ENCODE assay signal across 28 cellular contexts in genomic region chrX:116277391-116277790, GRCh38.
"Had no signal": no experiment of that assay in that cellular context is flagged by ENCODE, and none has a peak within 500 bp of the region (broad histone marks: within the 10 kb centered on the region; RNA-seq: fewer than 3 reads in every experiment).

No MANE protein-coding gene starts in this region.

- H3K27me3 Mint-ChIP-seq: activated naive CD8-positive, alpha-beta T cell treated with anti-CD3 and anti-CD28 coated beads for 36 hours; naive thymus-derived CD4-positive, alpha-beta T cell had no signal

- H3K36me3 ChIP-seq: adrenal gland, gastroesophageal sphincter, neural progenitor cell, right lobe of liver, upper lobe of right lung had no signal

- ATAC-seq: body of pancreas; gastroesophageal sphincter; left cardiac atrium; naive thymus-derived CD4-positive, alpha-beta T cell; right lobe of liver; stimulated activated naive CD8-positive, alpha-beta T cell treated with anti-CD3 and anti-CD28 coated beads, Interleukin-15, Interleukin-2, amounts not matched to agents 100 U/mL and 50 U/mL, for 24 hours; upper lobe of right lung had no signal

- H3K4me1 Mint-ChIP-seq: activated naive CD8-positive, alpha-beta T cell treated with anti-CD3 and anti-CD28 coated beads for 36 hours; naive thymus-derived CD4-positive, alpha-beta T cell; neural progenitor cell had no signal

- H3K9me3 Mint-ChIP-seq: activated naive CD4-positive, alpha-beta T cell treated with anti-CD3 and anti-CD28 coated beads for 36 hours; activated naive CD8-positive, alpha-beta T cell treated with anti-CD3 and anti-CD28 coated beads for 36 hours; neural progenitor cell had no signal

- H3K4me2 ChIP-seq: neural progenitor cell had no signal

- H3K27ac ChIP-seq: adrenal gland, body of pancreas, coronary artery, dorsolateral prefrontal cortex, gastroesophageal sphincter, neural progenitor cell, right lobe of liver, upper lobe of right lung, VCaP had no signal

- DNase-seq: activated CD4-positive, alpha-beta T cell treated with anti-CD3 and anti-CD28 coated beads for 4 hours; activated CD4-positive, alpha-beta T cell treated with anti-CD3 and anti-CD28 coated beads, Interleukin-2, amount 50 U/mL, for 4 hours; activated effector memory CD4-positive, alpha-beta T cell treated with anti-CD3 and anti-CD28 coated beads, Interleukin-2, amount 50 U/mL, for 16 hours; activated naive CD4-positive, alpha-beta T cell treated with anti-CD3 and anti-CD28 coated beads for 36 hours; activated naive CD8-positive, alpha-beta T cell treated with anti-CD3 and anti-CD28 coated beads for 36 hours; activated T-cell treated with anti-CD3 and anti-CD28 coated beads for 4 hours; adrenal gland; aorta; body of pancreas; dorsolateral prefrontal cortex; effector memory CD4-positive, alpha-beta T cell; hippocampal formation; left cardiac atrium; midbrain; naive thymus-derived CD4-positive, alpha-beta T cell; occipital lobe; posterior cingulate gyrus; right lobe of liver; stimulated activated CD4-positive, alpha-beta T cell treated with anti-CD3 and anti-CD28 coated beads, Interleukin-12 subunit alpha, Interleukin-12 subunit beta, amount 100 ng/mL, for 4 hours; stimulated activated CD4-positive, alpha-beta T cell treated with anti-CD3 and anti-CD28 coated beads, Interleukin-4, amount 100 ng/mL, for 1 hour; stimulated activated naive CD8-positive, alpha-beta T cell treated with anti-CD3 and anti-CD28 coated beads, Interleukin-15, Interleukin-2, amounts not matched to agents 100 U/mL and 50 U/mL, for 24 hours; T-helper 1 cell; upper lobe of right lung had no signal

- H3K4me3 ChIP-seq: adrenal gland, body of pancreas, coronary artery, dorsolateral prefrontal cortex, gastroesophageal sphincter, neural progenitor cell, right lobe of liver, upper lobe of right lung had no signal

- H3K27ac Mint-ChIP-seq: activated naive CD4-positive, alpha-beta T cell treated with anti-CD3 and anti-CD28 coated beads for 36 hours; activated naive CD8-positive, alpha-beta T cell treated with anti-CD3 and anti-CD28 coated beads for 36 hours; naive thymus-derived CD4-positive, alpha-beta T cell; neural progenitor cell; T-helper 2 cell treated with Interferon-gamma antibody and Interleukin-4, amounts not matched to agents 5 μg/mL and 100 μg/mL, for 36 hours had no signal

- H3K36me3 Mint-ChIP-seq: activated naive CD8-positive, alpha-beta T cell treated with anti-CD3 and anti-CD28 coated beads for 36 hours; naive thymus-derived CD4-positive, alpha-beta T cell; neural progenitor cell had no signal

- H3K9me3 ChIP-seq: adrenal gland, body of pancreas, gastroesophageal sphincter, right lobe of liver, upper lobe of right lung had no signal

- H3K4me1 ChIP-seq: adrenal gland, body of pancreas, gastroesophageal sphincter, neural progenitor cell, right lobe of liver, upper lobe of right lung had no signal

- H2AFZ ChIP-seq: neural progenitor cell had no signal

- H3K4me3 Mint-ChIP-seq: activated naive CD4-positive, alpha-beta T cell treated with anti-CD3 and anti-CD28 coated beads for 36 hours; activated naive CD8-positive, alpha-beta T cell treated with anti-CD3 and anti-CD28 coated beads for 36 hours; naive thymus-derived CD4-positive, alpha-beta T cell; neural progenitor cell; T-helper 2 cell treated with Interferon-gamma antibody and Interleukin-4, amounts not matched to agents 5 μg/mL and 100 μg/mL, for 36 hours had no signal

- H3K27me3 ChIP-seq: adrenal gland, body of pancreas, gastroesophageal sphincter, neural progenitor cell, right lobe of liver, upper lobe of right lung had no signal
